8 cellular contexts compared by ENCODE assay signal in genomic region chr22:20243545-20244249, GRCh38. TPM values are rescaled to one million over a fixed set of nuclear protein-coding genes. Genes with fewer than 3 reads are reported as not detected.
DNase-seq lines count a peak whose midpoint lies in the region; ATAC-seq and TF ChIP-seq lines count a peak whose summit lies in the region.

No MANE protein-coding gene starts in this region.

- no peak for TF ChIP-seq EP300 in ovary (IDR thresholded peaks at IDR 0.05)

- H3K36me3 ChIP-seq in ovary: no peaks in the 10 kb centered on the region

- TF ChIP-seq POLR2A in ovary (IDR thresholded peaks at IDR 0.05): no peak

- DNase-seq in HT1080 (ENCODE audit: low read depth) (peak; percentile 67), NOMO-1 treated with dmso at 0.1 percent for 144 hours (lab: John Stamatoyannopoulos, UW; ENCODE audit: unreplicated experiment) (peak; percentile 39), activated T-helper 1 cell treated with Interleukin-2 at 50 U/mL for 16 hours (ENCODE audit: low read depth) (peak; percentile 41), fibroblast of pulmonary artery (ENCODE audit: low read depth) (peak; percentile 87), ovary (peak; percentile 71 to 87 (median 76))

- H3K27me3 ChIP-seq in ovary: no peaks in the 10 kb centered on the region

- TF ChIP-seq CTCF in C4-2B (conservative IDR thresholded peaks at IDR 0.05) (no peak), fibroblast of pulmonary artery (IDR thresholded peaks at IDR 0.05; ENCODE audit: low read length, missing control alignments) (no peak), ovary (IDR thresholded peaks at IDR 0.05) (no peak)

- intact Hi-C loops in ovary (cut with DNase I): no loop called here

- peak overlapping the region; percentile 63 for H3K27ac ChIP-seq in C4-2B
- no peak overlapping the region for H3K27ac ChIP-seq in ovary

- ATAC-seq in HG03457 (IDR thresholded peaks at IDR 0.05; ENCODE audit: unreplicated experiment): no peak
- no peak for ATAC-seq in GM21619 (IDR thresholded peaks at IDR 0.05; ENCODE audit: unreplicated experiment)

- WGBS in ovary, 3 donors: 27 to 33% (median 32%) methylated on average over 16 of the region's 16 CpGs

- no peaks in the 10 kb centered on the region for H3K9me3 ChIP-seq in ovary

- H3K4me3 ChIP-seq in fibroblast of pulmonary artery (replicated peaks; ENCODE audit: low read depth, low read length) (no peak overlapping the region), ovary (no peak overlapping the region)

- peaks cover 49% of the 10 kb centered on the region for H3K4me1 ChIP-seq in ovary (ENCODE audit: insufficient read depth)

RNA-seq across cellular contexts. Expression of gene RTN4R, which starts 24.4 kb away (rescaled TPM):
- 2.7 and 4.9 TPM in 2 replicates for total RNA-seq in HT1080 (2014; rRNA removed; shearing (Covaris generic))
- 2.3 and 3.1 TPM in 2 replicates for polyA plus RNA-seq in HT1080 (2015; cell fraction: cytosol; rRNA removed)
- polyA plus RNA-seq in HT1080 (2015; cell fraction: nucleus; rRNA removed): 1.0 and 1.5 TPM in 2 replicates
- total RNA-seq in ovary: 1 to 10 TPM in 4 of 7 donors, under 1 TPM in 3; 0.48 to 8.2 (median 2.2) TPM
- 1 to 10 TPM in 1 of 2 donors, not detected in 1; 1.5 TPM for polyA plus RNA-seq in ovary
